In genomic region chr1:119971710-119972570, GRCh38 we compare ENCODE assay signal across 19 cellular contexts.
"Had no signal": no experiment of that assay in that cellular context is flagged by ENCODE, and none has a peak within 500 bp of the region (broad histone marks: within the 10 kb centered on the region; RNA-seq: fewer than 3 reads in every experiment).

No MANE protein-coding gene starts in this region.

- H3K27me3 Mint-ChIP-seq: activated B cell treated with CpG ODN at 0.5 μM for 24 hours; activated CD4-positive, alpha-beta T cell treated with anti-CD3 and anti-CD28 coated beads, Interleukin-2, amount 10 ng/mL, durations not matched to agents 7 days and 5 days; naive thymus-derived CD8-positive, alpha-beta T cell had no signal

- DNase-seq: activated B cell treated with CpG ODN at 0.5 μM for 24 hours; activated CD4-positive, alpha-beta T cell treated with anti-CD3 and anti-CD28 coated beads, Interleukin-2, amount 10 ng/mL, durations not matched to agents 7 days and 5 days; activated CD8-positive, alpha-beta T cell treated with anti-CD3 and anti-CD28 coated beads, Interleukin-2, amount 10 ng/mL, durations not matched to agents 7 days and 5 days; activated effector memory CD4-positive, alpha-beta T cell treated with anti-CD3 and anti-CD28 coated beads, Interleukin-2, amount 50 U/mL, for 16 hours; activated naive CD4-positive, alpha-beta T cell treated with anti-CD3 and anti-CD28 coated beads, Interleukin-2, amount 50 U/mL, for 16 hours; activated T-cell treated with anti-CD3 and anti-CD28 coated beads, Interleukin-2, amount 50 U/mL, for 4 hours; adrenal gland; cerebellar nuclear complex; effector CD4-positive, alpha-beta T cell; esophagus squamous epithelium; naive thymus-derived CD8-positive, alpha-beta T cell; ovary; psoas muscle; right cardiac atrium; stimulated activated naive CD8-positive, alpha-beta T cell treated with anti-CD3 and anti-CD28 coated beads, Interleukin-15, Interleukin-2, amounts not matched to agents 100 U/mL and 50 U/mL, for 24 hours; transverse colon; uterus had no signal

- H3K27me3 ChIP-seq: adrenal gland, breast epithelium, esophagus squamous epithelium, ovary, transverse colon, uterus had no signal

- H3K4me3 ChIP-seq: adrenal gland, breast epithelium, esophagus squamous epithelium, ovary, psoas muscle, skin epidermis, transverse colon, uterus had no signal

- H3K27ac ChIP-seq: breast epithelium, ovary, psoas muscle, transverse colon, uterus had no signal

- H3K4me3 Mint-ChIP-seq: activated B cell treated with CpG ODN at 0.5 μM for 24 hours; activated CD4-positive, alpha-beta T cell treated with anti-CD3 and anti-CD28 coated beads, Interleukin-2, amount 10 ng/mL, durations not matched to agents 7 days and 5 days; activated CD8-positive, alpha-beta T cell treated with anti-CD3 and anti-CD28 coated beads, Interleukin-2, amount 10 ng/mL, durations not matched to agents 7 days and 5 days; activated T-cell treated with anti-CD3 and anti-CD28 coated beads, Interleukin-2, amount 50 U/mL, for 4 hours; naive thymus-derived CD8-positive, alpha-beta T cell had no signal

- H3K36me3 ChIP-seq: breast epithelium, ovary, uterus had no signal

- H3K9me3 Mint-ChIP-seq: activated B cell treated with CpG ODN at 0.5 μM for 24 hours; activated CD4-positive, alpha-beta T cell treated with anti-CD3 and anti-CD28 coated beads, Interleukin-2, amount 10 ng/mL, durations not matched to agents 7 days and 5 days; activated T-cell treated with anti-CD3 and anti-CD28 coated beads, Interleukin-2, amount 50 U/mL, for 4 hours; naive thymus-derived CD8-positive, alpha-beta T cell had no signal

- ATAC-seq: activated CD8-positive, alpha-beta T cell treated with anti-CD3 and anti-CD28 coated beads, Interleukin-2, amount 10 ng/mL, durations not matched to agents 7 days and 5 days; activated T-cell treated with anti-CD3 and anti-CD28 coated beads, Interleukin-2, amount 50 U/mL, for 4 hours; naive thymus-derived CD8-positive, alpha-beta T cell; psoas muscle; right cardiac atrium; stimulated activated naive CD8-positive, alpha-beta T cell treated with anti-CD3 and anti-CD28 coated beads, Interleukin-15, Interleukin-2, amounts not matched to agents 100 U/mL and 50 U/mL, for 24 hours had no signal

- H3K27ac Mint-ChIP-seq: activated B cell treated with CpG ODN at 0.5 μM for 24 hours; activated CD4-positive, alpha-beta T cell treated with anti-CD3 and anti-CD28 coated beads, Interleukin-2, amount 10 ng/mL, durations not matched to agents 7 days and 5 days; activated CD8-positive, alpha-beta T cell treated with anti-CD3 and anti-CD28 coated beads, Interleukin-2, amount 10 ng/mL, durations not matched to agents 7 days and 5 days had no signal

- H3K4me1 ChIP-seq: breast epithelium, psoas muscle had no signal
